Comparison of ENCODE assay signal across 11 cellular contexts in the genomic region with DNA sequence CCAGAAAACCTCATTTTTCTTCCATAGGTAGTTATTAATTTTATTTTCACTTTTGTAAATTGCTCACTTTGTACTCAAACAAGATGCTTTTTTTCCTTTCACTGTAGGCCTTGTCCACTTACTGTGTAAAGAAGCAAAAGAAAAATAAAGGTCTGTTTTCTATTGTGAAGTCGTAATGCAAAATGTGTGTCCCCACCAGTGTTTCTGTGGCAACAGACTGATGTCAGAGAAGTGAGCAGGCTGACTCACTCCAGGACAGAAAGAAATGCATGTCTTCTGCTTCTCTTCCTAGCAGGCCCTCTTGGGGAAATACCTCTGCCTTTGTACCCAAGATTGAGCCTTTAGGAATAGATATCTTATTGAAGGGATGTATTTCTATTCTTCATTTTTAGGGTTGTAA. TPM values are rescaled to one million over a fixed set of nuclear protein-coding genes. Genes with fewer than 3 reads are reported as not detected.
DNase-seq lines count a peak whose midpoint lies in the region; ATAC-seq lines count a peak whose summit lies in the region.
"Had no signal": no experiment of that assay in that cellular context is flagged by ENCODE, and none has a peak within 500 bp of the region (broad histone marks: within the 10 kb centered on the region; RNA-seq: fewer than 3 reads in every experiment).

No MANE protein-coding gene starts in this region.

- H3K27me3 Mint-ChIP-seq in activated naive CD4-positive, alpha-beta T cell treated with anti-CD3 and anti-CD28 coated beads, Interleukin-2, amount 10 ng/mL, durations not matched to agents 7 days and 5 days = no peaks in the 10 kb centered on the region
- H3K27me3 Mint-ChIP-seq: activated naive CD8-positive, alpha-beta T cell had no signal

- intact Hi-C loops in posterior cingulate gyrus (cut with DNase I) = no loop called here

- no peaks in the 10 kb centered on the region for H3K36me3 ChIP-seq in MG63
- H3K36me3 ChIP-seq: tibial artery had no signal

- no peak overlapping the region for H3K4me3 Mint-ChIP-seq in activated naive CD4-positive, alpha-beta T cell treated with anti-CD3 and anti-CD28 coated beads, Interleukin-2, amount 10 ng/mL, durations not matched to agents 7 days and 5 days
- H3K4me3 Mint-ChIP-seq: activated naive CD8-positive, alpha-beta T cell had no signal

- peaks cover 4% of the 10 kb centered on the region for H3K36me3 Mint-ChIP-seq in activated naive CD4-positive, alpha-beta T cell treated with anti-CD3 and anti-CD28 coated beads, Interleukin-2, amount 10 ng/mL, durations not matched to agents 7 days and 5 days

- no peak overlapping the region for H3K4me3 ChIP-seq in MG63
- H3K4me3 ChIP-seq: tibial artery had no signal

- no peak for ATAC-seq in GM21825 (IDR thresholded peaks at IDR 0.05; ENCODE audit: unreplicated experiment)
- ATAC-seq: Panc1 had no signal

- H3K9me3 Mint-ChIP-seq in activated naive CD4-positive, alpha-beta T cell treated with anti-CD3 and anti-CD28 coated beads, Interleukin-2, amount 10 ng/mL, durations not matched to agents 7 days and 5 days = peaks cover 1% of the 10 kb centered on the region

- peaks cover 19% of the 10 kb centered on the region for H3K4me1 Mint-ChIP-seq in activated naive CD4-positive, alpha-beta T cell treated with anti-CD3 and anti-CD28 coated beads, Interleukin-2, amount 10 ng/mL, durations not matched to agents 7 days and 5 days

- no peaks in the 10 kb centered on the region for H3K9me3 ChIP-seq in MG63
- H3K9me3 ChIP-seq: tibial artery had no signal

- CTCF ChIA-PET in activated naive CD4-positive, alpha-beta T cell treated with anti-CD3 and anti-CD28 coated beads, Interleukin-2, amount 10 ng/mL, durations not matched to agents 7 days and 5 days (lab: Charles Lee) = no interaction called here

- H3K27me3 ChIP-seq in MG63 = no peaks in the 10 kb centered on the region
- H3K27me3 ChIP-seq: tibial artery had no signal

- H3K27ac Mint-ChIP-seq in activated naive CD4-positive, alpha-beta T cell treated with anti-CD3 and anti-CD28 coated beads, Interleukin-2, amount 10 ng/mL, durations not matched to agents 7 days and 5 days = no peak overlapping the region
- H3K27ac Mint-ChIP-seq: activated naive CD8-positive, alpha-beta T cell had no signal

- DNase-seq in Ammon's horn (ENCODE audit: low spot score) (peak; percentile 45), HK-2 (ENCODE audit: unreplicated experiment) (peak; percentile 13), kidney glomerular epithelial cell (lab: John Stamatoyannopoulos, UW) (peak; percentile 55), posterior cingulate gyrus (no peak), DMS 273 treated with DMSO at 0.1 percent for 48 hours (lab: John Stamatoyannopoulos, UW) (no peak), MG63 (no peak)
- DNase-seq in activated naive CD4-positive, alpha-beta T cell treated with anti-CD3 and anti-CD28 coated beads, Interleukin-2, amount 10 ng/mL, durations not matched to agents 7 days and 5 days = peak; percentile 21
- DNase-seq: tibial artery had no signal

RNA-seq across cellular contexts. Expression of a gene that starts 30.3 kb away (rescaled TPM):
- total RNA-seq in MG63 (2014; rRNA removed; shearing (Covaris generic); ENCODE audit: low replicate concordance) = 4.0 and 8.8 TPM in 2 replicates

Comparison
In these comparisons a context has a peak if more than half of its experiments do, and no peak if none do; other contexts are left out.
1. DNase-seq: peak in Ammon's horn (single experiment), HK-2 (single experiment), activated naive CD4-positive, alpha-beta T cell treated with anti-CD3 and anti-CD28 coated beads, Interleukin-2, amount 10 ng/mL, durations not matched to agents 7 days and 5 days (single experiment) and kidney glomerular epithelial cell (single experiment); none in posterior cingulate gyrus (0 of 10), DMS 273 treated with DMSO at 0.1 percent for 48 hours (single experiment) and MG63 (single experiment).